ENCODE assay signal across 25 cellular contexts in genomic region chr5:72505026-72505425, GRCh38. TPM values are rescaled to one million over a fixed set of nuclear protein-coding genes. Genes with fewer than 3 reads are reported as not detected.
DNase-seq lines count a peak whose midpoint lies in the region; ATAC-seq, FAIRE-seq and TF ChIP-seq lines count a peak whose summit lies in the region.
"Had no signal": no experiment of that assay in that cellular context is flagged by ENCODE, and none has a peak within 500 bp of the region (broad histone marks: within the 10 kb centered on the region; RNA-seq: fewer than 3 reads in every experiment).

No MANE protein-coding gene starts in this region.

- H3K9me1 ChIP-seq in K562 (ENCODE audit: control insufficient read depth, insufficient read depth, low read length) = no peaks in the 10 kb centered on the region

- H3K9me3 ChIP-seq in breast epithelium = no peaks in the 10 kb centered on the region
- no peaks in the 10 kb centered on the region for H3K9me3 ChIP-seq in mammary epithelial cell (replicated peaks; ENCODE audit: insufficient read depth, low read length)
- H3K9me3 ChIP-seq in K562 (replicated peaks; ENCODE audit: control insufficient read depth, insufficient read depth, low read depth, low read length) = no peaks in the 10 kb centered on the region
- no peaks in the 10 kb centered on the region for H3K9me3 ChIP-seq in mesenchymal stem cell (ENCODE audit: control insufficient read depth, low read length)
- no peaks in the 10 kb centered on the region for H3K9me3 ChIP-seq in tibial artery
- H3K9me3 ChIP-seq: sigmoid colon had no signal

- no peak for ATAC-seq in K562
- no peak for ATAC-seq in HG03457 (IDR thresholded peaks at IDR 0.05; ENCODE audit: unreplicated experiment)
- ATAC-seq: T-helper 17 cell had no signal

- no peak overlapping the region for H2BK15ac ChIP-seq in mesenchymal stem cell (ENCODE audit: low read depth, poor library complexity, severe bottlenecking)

- H2BK12ac ChIP-seq in mesenchymal stem cell (ENCODE audit: low read length in 2 of 2) = no peak overlapping the region

- H3K9ac ChIP-seq in mammary epithelial cell (ENCODE audit: insufficient read depth, low read length) (no peak overlapping the region), K562 (ENCODE audit: insufficient read depth in 1 of 2, low read depth in 2 of 2, low read length in 2 of 2) (no peak overlapping the region), mesenchymal stem cell (ENCODE audit: low read length) (peak overlapping the region; percentile 54)

- intact Hi-C loops in breast epithelium (cut with DNase I; ENCODE audit: low total_unique reads) = no loop called here
- intact Hi-C loops in mammary epithelial cell (cut with micrococcal nuclease) = no loop called here
- intact Hi-C loops in K562 (cut with micrococcal nuclease) = no loop called here
- intact Hi-C loops in tibial artery (cut with DNase I; ENCODE audit: low total_unique reads) = loop anchor here (5.0 kb wide), 1 partner anchor 133 kb away; no protein-coding TSS in a partner anchor

- H4K91ac ChIP-seq in mesenchymal stem cell (ENCODE audit: low read length) = no peak overlapping the region

- H2BK120ac ChIP-seq in mesenchymal stem cell (ENCODE audit: low read depth, low read length) = no peak overlapping the region

- CTCF ChIA-PET in mammary epithelial cell (lab: Charles Lee; ENCODE audit: low non-redundant PET) (no interaction called here), K562 (lab: Yijun Ruan, JAX; ENCODE audit: low intra/inter-chr PET ratio) (no interaction called here)

- H3K4me3 ChIP-seq in breast epithelium (peak overlapping the region in 2 of 3 donors; percentile 14 to 35), mammary epithelial cell (replicated peaks in 1 of 3; ENCODE audit: insufficient read depth in 1 of 3, low read depth in 2 of 3, low read length in 3 of 3) (no peak overlapping the region), K562 (no peak overlapping the region), mesenchymal stem cell (ENCODE audit: insufficient read depth in 1 of 2, low read depth in 1 of 2, low read length in 2 of 2) (no peak overlapping the region), tibial artery (no peak overlapping the region)
- H3K4me3 ChIP-seq: sigmoid colon had no signal

- no peak overlapping the region for H2AFZ ChIP-seq in mammary epithelial cell (ENCODE audit: low read depth, low read length)
- H2AFZ ChIP-seq in K562 (ENCODE audit: low read depth, low read length) = peak overlapping the region; percentile 95
- no peak overlapping the region for H2AFZ ChIP-seq in mesenchymal stem cell (ENCODE audit: low read depth, low read length)

- in situ Hi-C loops in mammary epithelial cell (cut with MboI; ENCODE audit: low sequenced_read_pairs in 2 of 2) = no loop called here
- in situ Hi-C loops in K562 (cut with MboI) = no loop called here

- no peak for DNase-seq in breast epithelium (ENCODE audit: low spot score in 2 of 2)
- no peak for DNase-seq in mammary epithelial cell
- DNase-seq in K562 (ENCODE audit: extremely low read depth in 1 of 4, low spot score in 3 of 4) = no peak
- no peak for DNase-seq in mesenchymal stem cell
- no peak for DNase-seq in tibial artery
- no peak for DNase-seq in retina
- DNase-seq in iPS-NIHi11 (ENCODE audit: low spot score) = no peak
- DNase-seq: activated CD4-positive, alpha-beta T cell treated with anti-CD3 and anti-CD28 coated beads, Interleukin-2, amount 50 U/mL, for 48 hours; activated gamma-delta T cell; KBM-7; NCI-H1048; NCI-H187 treated with DMSO at 0.1 percent for 48 hours; NCI-H2227 treated with DMSO at 0.1 percent for 48 hours; NCI-H82; nucleus accumbens; sigmoid colon; stimulated activated CD4-positive, alpha-beta T cell treated with anti-CD3 and anti-CD28 coated beads, Interleukin-2, amount 100 ng/mL, for 48 hours; stimulated activated naive CD4-positive, alpha-beta T cell treated with Interleukin-2 at 50 U/mL for 16 hours; T-helper 17 cell had no signal

- H3K4me2 ChIP-seq in mammary epithelial cell (ENCODE audit: insufficient read depth, low read depth, low read length) = no peak overlapping the region
- peak overlapping the region; percentile 13; the same call in 1 of the 2 replicates for H3K4me2 ChIP-seq in K562 (ENCODE audit: insufficient read depth, low read length)
- H3K4me2 ChIP-seq in mesenchymal stem cell (ENCODE audit: low read length, poor library complexity, severe bottlenecking) = no peak overlapping the region

- no peak for TF ChIP-seq RAD21 in K562 (CRISPR knock-in tag; conservative IDR thresholded peaks at IDR 0.05 in 1 of 2, IDR thresholded peaks at IDR 0.05 in 1 of 2)

- TF ChIP-seq EP300 in K562 (IDR thresholded peaks at IDR 0.05; ENCODE audit: low read length) = no peak

- 100% methylated on average over 5 of the region's 5 CpGs for WGBS in mammary epithelial cell (ENCODE audit: low coverage, missing lambda C conversion rate)
- WGBS in K562 (ENCODE audit: insufficient coverage, low coverage, missing lambda C conversion rate) = 73% methylated on average over 5 of the region's 5 CpGs
- WGBS in mesenchymal stem cell = no CpG with 5 or more reads among the region's 5 CpGs

- no peak overlapping the region for H3K18ac ChIP-seq in mesenchymal stem cell (ENCODE audit: low read depth in 1 of 2, low read length in 2 of 2)

- H3K27me3 ChIP-seq in breast epithelium = no peaks in the 10 kb centered on the region
- no peaks in the 10 kb centered on the region for H3K27me3 ChIP-seq in mammary epithelial cell (ENCODE audit: insufficient read depth, low read length)
- no peaks in the 10 kb centered on the region for H3K27me3 ChIP-seq in K562 (ENCODE audit: control insufficient read depth in 2 of 2, insufficient read depth in 2 of 2, low read length in 2 of 2)
- no peaks in the 10 kb centered on the region for H3K27me3 ChIP-seq in mesenchymal stem cell (ENCODE audit: control insufficient read depth in 1 of 2, insufficient read depth in 1 of 2, low read length in 2 of 2)
- H3K27me3 ChIP-seq in tibial artery = no peaks in the 10 kb centered on the region
- H3K27me3 ChIP-seq: sigmoid colon had no signal

- H3K79me2 ChIP-seq in mammary epithelial cell (ENCODE audit: insufficient read depth, low read length) (no peaks in the 10 kb centered on the region), K562 (ENCODE audit: control insufficient read depth, insufficient read depth, low read length) (no peaks in the 10 kb centered on the region)

- H4K8ac ChIP-seq in mesenchymal stem cell (ENCODE audit: low read length) = no peak overlapping the region

- H3K27ac ChIP-seq in breast epithelium (peak overlapping the region in 1 of 2 donors; percentile 68), mammary epithelial cell (ENCODE audit: insufficient read depth, low read depth, low read length) (no peak overlapping the region), K562 (ENCODE audit: extremely low read depth, low read depth, low read length) (no peak overlapping the region), mesenchymal stem cell (ENCODE audit: low read length, poor library complexity, severe bottlenecking) (no peak overlapping the region), tibial artery (peak overlapping the region; percentile 20 to 41)
- H3K27ac ChIP-seq: 22Rv1, VCaP had no signal

- no peak overlapping the region for H3K4ac ChIP-seq in mesenchymal stem cell (ENCODE audit: low read depth in 1 of 2, low read length in 2 of 2)

- H3K23ac ChIP-seq in mesenchymal stem cell (ENCODE audit: low read length in 2 of 2) = no peak overlapping the region

- BruUV-seq in mammary epithelial cell (replicated peaks; lab: Mats Ljungman, UMichigan) (no TSS peak), K562 (replicated peaks; lab: Mats Ljungman, UMichigan) (no TSS peak)

- POLR2A ChIA-PET in K562 (lab: Yijun Ruan, JAX) = interaction anchor here (1.8 kb wide), 1 partner anchor 9 kb away, joined by 8 read pairs; no protein-coding TSS in a partner anchor

- H4K20me1 ChIP-seq in mammary epithelial cell (ENCODE audit: insufficient read depth, low read length) = no peaks in the 10 kb centered on the region
- H4K20me1 ChIP-seq in K562 (replicated peaks; ENCODE audit: control insufficient read depth, insufficient read depth, low read length) = no peaks in the 10 kb centered on the region

- no peak overlapping the region for H2AK5ac ChIP-seq in mesenchymal stem cell (ENCODE audit: low read length, severe bottlenecking)

- H3K4me1 ChIP-seq in breast epithelium (no peaks in the 10 kb centered on the region), mammary epithelial cell (ENCODE audit: insufficient read depth, low read length) (no peaks in the 10 kb centered on the region), K562 (replicated peaks in 1 of 2; ENCODE audit: control insufficient read depth in 2 of 2, insufficient read depth in 2 of 2, low read length in 2 of 2) (peaks cover 4 to 25% of the 10 kb centered on the region in 2 experiments), mesenchymal stem cell (ENCODE audit: control insufficient read depth, insufficient read depth, low read depth, low read length) (peaks cover 3% of the 10 kb centered on the region), tibial artery (peaks cover 0 to 45% (median 13%) of the 10 kb centered on the region in 4 donors)

- TF ChIP-seq POLR2A in breast epithelium (IDR thresholded peaks at IDR 0.05) (no peak), K562 (conservative IDR thresholded peaks at IDR 0.05) (no peak)

- dilution Hi-C loops in mammary epithelial cell (cut with HindIII; ENCODE audit: low sequenced_read_pairs) = no loop called here

- TF ChIP-seq CTCF in breast epithelium (IDR thresholded peaks at IDR 0.05) = no peak
- no peak for TF ChIP-seq CTCF in mammary epithelial cell (conservative IDR thresholded peaks at IDR 0.05 in 1 of 2, IDR thresholded peaks at IDR 0.05 in 1 of 2; ENCODE audit: extremely low read depth in 1 of 2, insufficient read depth in 1 of 2, low read depth in 1 of 2, low read length in 2 of 2)
- TF ChIP-seq CTCF in K562 (IDR thresholded peaks at IDR 0.05 in 2 of 3, conservative IDR thresholded peaks at IDR 0.05 in 1 of 3; ENCODE audit: insufficient read depth in 2 of 3, low read depth in 1 of 3, low read length in 3 of 3) = no peak
- no peak for TF ChIP-seq CTCF in tibial artery (IDR thresholded peaks at IDR 0.05)

- H2BK5ac ChIP-seq in mesenchymal stem cell (ENCODE audit: low read depth, low read length, poor library complexity, severe bottlenecking) = no peak overlapping the region

- no peaks in the 10 kb centered on the region for H3K79me1 ChIP-seq in mesenchymal stem cell (replicated peaks; ENCODE audit: low read length, poor library complexity, severe bottlenecking)

- FAIRE-seq in K562 (lab: Jason Lieb, UNC) = no peak

- H3K36me3 ChIP-seq in breast epithelium (no peaks in the 10 kb centered on the region), mammary epithelial cell (ENCODE audit: insufficient read depth, low read length) (no peaks in the 10 kb centered on the region), K562 (ENCODE audit: control insufficient read depth, insufficient read depth, low read length) (no peaks in the 10 kb centered on the region), mesenchymal stem cell (ENCODE audit: control insufficient read depth in 1 of 2, insufficient read depth in 2 of 2, low read depth in 1 of 2, low read length in 2 of 2) (no peaks in the 10 kb centered on the region), tibial artery (no peaks in the 10 kb centered on the region)
- H3K36me3 ChIP-seq: sigmoid colon had no signal

- H3K14ac ChIP-seq in mesenchymal stem cell (ENCODE audit: low read length in 2 of 2) = no peak overlapping the region

RNA-seq across cellular contexts. Expression of gene ZNF366, which starts 2.2 kb away (rescaled TPM):
- total RNA-seq in breast epithelium (1 to 10 TPM; 1.9 to 5.2 (median 2.6) TPM), mammary epithelial cell (not detected), K562 (2014; rRNA removed) (not detected in 2 replicates), K562 (2014; rRNA removed; fragmentation: Illumina TruSeq; extraction: Trizol) (not detected in 2 replicates), K562 (2015; rRNA removed; fragmentation: Illumina TruSeq; extraction: Trizol) (not detected in 2 replicates), K562 (2021) (not detected in 2 replicates)
- polyA plus RNA-seq in mammary epithelial cell (not detected), K562 (2011; rRNA removed) (not detected in 2 replicates), K562 (2014; fragmentation: Illumina TruSeq; extraction: Trizol) (not detected in 2 replicates), K562 (2014; fragmentation: Nextera tagmentation; extraction: Ambion mirVana) (not detected), K562 (2014; rRNA removed) (not detected in 2 replicates)
- not detected for polyA minus RNA-seq in mammary epithelial cell
- total RNA-seq in K562 (2011; cell fraction: chromatin; rRNA removed; ENCODE audit: low replicate concordance) = not detected in 2 replicates
- total RNA-seq in K562 (2011; cell fraction: nucleolus; rRNA removed) = not detected in 2 replicates
- not detected in 2 replicates for total RNA-seq in K562 (2011; cell fraction: nucleoplasm; rRNA removed)
- polyA plus RNA-seq in K562 (2011; cell fraction: cytosol; rRNA removed) = not detected in 2 replicates
- polyA plus RNA-seq in K562 (2011; cell fraction: nucleus; rRNA removed) = not detected in 2 replicates
- not detected in 2 replicates for polyA plus RNA-seq in K562 (2012)
- polyA minus RNA-seq in K562 (2011; rRNA and poly(A)+ RNA removed) = not detected in 2 replicates
- polyA minus RNA-seq in K562 (2011; cell fraction: cytosol; rRNA and poly(A)+ RNA removed) = not detected in 2 replicates
- not detected in 2 replicates for polyA minus RNA-seq in K562 (2011; cell fraction: nucleus; rRNA and poly(A)+ RNA removed)
- 0.03 TPM for polyA plus RNA-seq in mesenchymal stem cell (2013, experiment 1 of 2)
- polyA plus RNA-seq in mesenchymal stem cell (2013, experiment 2 of 2) = 0.03 TPM
- total RNA-seq: B cell, Daoy, H4 had no signal

Comparison
In these comparisons a context has a peak if more than half of its experiments do, and no peak if none do; other contexts are left out.
1. H3K4me3 ChIP-seq: peak in breast epithelium (2 of 3); none in mammary epithelial cell (0 of 3), K562 (single experiment), mesenchymal stem cell (0 of 2) and tibial artery (0 of 2).
2. H3K27ac ChIP-seq: peak in tibial artery (2 of 2); none in mammary epithelial cell (single experiment), K562 (single experiment) and mesenchymal stem cell (single experiment).